11 cellular contexts compared by ENCODE assay signal in the genomic region with DNA sequence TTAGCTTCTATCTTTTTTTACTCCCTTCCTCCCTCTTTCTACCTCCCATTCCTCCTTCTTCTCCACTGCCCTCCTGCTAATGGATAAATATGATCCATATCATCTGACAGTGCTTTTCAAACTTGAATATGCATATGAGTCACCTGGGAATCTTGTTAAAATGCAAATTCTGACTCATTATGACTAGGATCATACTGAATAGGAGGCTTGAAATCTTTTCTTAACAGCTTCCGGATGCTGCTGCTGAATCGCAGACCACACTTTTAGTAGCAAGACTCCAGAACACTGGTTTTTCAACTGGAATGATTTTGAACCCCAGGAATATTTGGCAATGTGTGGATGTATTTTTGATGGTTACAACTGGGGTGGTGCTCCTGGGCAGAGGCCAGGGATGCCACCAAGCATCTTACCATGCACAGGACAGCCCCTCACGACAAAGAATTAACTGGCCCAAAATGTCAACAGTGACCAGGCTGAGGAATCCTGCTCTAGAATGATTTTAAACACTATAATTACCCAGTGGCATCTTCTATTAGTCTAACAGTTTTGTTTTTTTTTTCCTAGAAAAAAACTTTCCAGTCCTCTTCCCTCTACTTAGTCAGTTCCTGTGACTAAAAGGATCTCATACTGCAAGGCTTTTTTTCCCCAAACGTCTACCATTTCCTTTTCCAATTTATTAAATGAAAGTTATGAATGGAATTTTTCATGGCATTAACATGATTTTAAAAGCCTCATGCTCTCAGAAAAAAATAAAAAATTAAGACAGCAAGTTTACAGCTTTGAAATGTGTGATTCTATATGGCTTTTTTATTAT. TPM values are rescaled to one million over a fixed set of nuclear protein-coding genes. Genes with fewer than 3 reads are reported as not detected.
A peak's percentile ranks its signal among the peaks of the same experiment; 100 is the strongest.
DNase-seq lines count a peak whose midpoint lies in the region; ATAC-seq, FAIRE-seq and TF ChIP-seq lines count a peak whose summit lies in the region.
"Had no signal": no experiment of that assay in that cellular context is flagged by ENCODE, and none has a peak within 500 bp of the region (broad histone marks: within the 10 kb centered on the region; RNA-seq: fewer than 3 reads in every experiment).

No MANE protein-coding gene starts in this region.

- no peak overlapping the region for H3K4me2 ChIP-seq in PC-9

- peaks cover 3% of the 10 kb centered on the region; the same call in 1 of the 2 replicates for H3K4me1 ChIP-seq in PC-9 (replicated peaks; ENCODE audit: insufficient read depth)

- BruUV-seq in PC-9 (replicated peaks; lab: Mats Ljungman, UMichigan), result no TSS peak

- no peaks in the 10 kb centered on the region for H3K27me3 ChIP-seq in PC-9 (ENCODE audit: insufficient read depth, low read depth)

- POLR2A ChIA-PET in PC-9 (lab: Charles Lee; ENCODE audit: unreplicated experiment), result no interaction called here

- ATAC-seq in HG02852 (IDR thresholded peaks at IDR 0.05; ENCODE audit: unreplicated experiment), result no peak

- peak; percentile 90 for DNase-seq in EL
- DNase-seq in PC-9, result peak in 1 of 2 experiments; percentile 55
- peak; percentile 79 for DNase-seq in dermis blood vessel endothelial cell
- peak; percentile 18 for DNase-seq in myocyte (ENCODE audit: low read depth)
- no peak for DNase-seq in NCI-H187 (lab: John Stamatoyannopoulos, UW)
- no peak for DNase-seq in GM12891 (ENCODE audit: insufficient read length, low spot score)
- no peak for DNase-seq in NCI-H345 treated with DMSO at 0.1 percent for 48 hours (lab: John Stamatoyannopoulos, UW; ENCODE audit: unreplicated experiment)
- DNase-seq: activated CD8-positive, alpha-beta memory T cell treated with anti-CD3 and anti-CD28 coated beads, Interleukin-2, amount 50 U/mL, for 48 hours; NCI-H82 had no signal

- H3K79me2 ChIP-seq in PC-9 (ENCODE audit: low read depth), result no peaks in the 10 kb centered on the region

- H2AFZ ChIP-seq in PC-9, result no peak overlapping the region

- no peaks in the 10 kb centered on the region for H3K9me2 ChIP-seq in PC-9 (ENCODE audit: insufficient read depth)

- H4K20me1 ChIP-seq in PC-9 (ENCODE audit: insufficient read depth), result no peaks in the 10 kb centered on the region

- no peak for FAIRE-seq in GM12891 (lab: Jason Lieb, UNC)
- FAIRE-seq: GM18507 had no signal

- no peaks in the 10 kb centered on the region for H3F3A ChIP-seq in PC-9 (ENCODE audit: insufficient read depth, low read depth)

- H3K36me3 ChIP-seq in PC-9 (ENCODE audit: low read depth), result no peaks in the 10 kb centered on the region

- no peak for TF ChIP-seq CTCF in PC-9 (conservative IDR thresholded peaks at IDR 0.05)

- H3K4me3 ChIP-seq in PC-9, result no peak overlapping the region

- H3K27ac ChIP-seq in PC-9, result 0 out of 2 replicates have a peak overlapping the region, but pooled peaks have one; percentile 30

- intact Hi-C loops in PC-9 (cut with micrococcal nuclease; ENCODE audit: unreplicated experiment), result no loop called here

- CTCF ChIA-PET in PC-9 (lab: Charles Lee), result interaction anchor here (1.1 kb wide), 1 partner anchor 139 kb away, joined by 4 read pairs; no protein-coding TSS in a partner anchor

- no peaks in the 10 kb centered on the region for H3K9me3 ChIP-seq in PC-9 (ENCODE audit: insufficient read depth, low read depth)

- no peak for TF ChIP-seq POLR2A in GM12891 (IDR thresholded peaks at IDR 0.05; ENCODE audit: low read depth, low read length)

TF ChIP-seq in GM12891, 5 proteins besides CTCF, POLR2A, EP300 and RAD21:
- no peak for TF ChIP-seq TAF1 (IDR thresholded peaks at IDR 0.05; ENCODE audit: low read depth, low read length)
- no peak for TF ChIP-seq POLR2AphosphoS5 (IDR thresholded peaks at IDR 0.05; ENCODE audit: low read depth, low read length)
- TF ChIP-seq PAX5 (IDR thresholded peaks at IDR 0.05; ENCODE audit: insufficient read depth, low read length, severe bottlenecking), result no peak
- TF ChIP-seq SPI1 (IDR thresholded peaks at IDR 0.05; ENCODE audit: low read depth, low read length), result no peak
- TF ChIP-seq POU2F2 (IDR thresholded peaks at IDR 0.05; ENCODE audit: low read depth, low read length), result no peak
TF ChIP-seq in GM12891: peak in this region for 0.

RNA-seq across cellular contexts. Expression of a gene that starts 10.6 kb away (rescaled TPM):
- 53.3 and 55.0 TPM in 2 replicates for total RNA-seq in PC-9 (2021)
- total RNA-seq in dermis blood vessel endothelial cell, result 64.4 and 78.1 TPM in 2 replicates
- total RNA-seq in myocyte, result 76.2 and 84.7 TPM in 2 replicates
- polyA plus RNA-seq in myocyte (2012), result 79.9 TPM
- polyA plus RNA-seq in GM12891 (2012; ENCODE audit: low read depth, missing spikeins), result 56.1 TPM

RNA-seq across cellular contexts. Expression of a gene that starts 58.1 kb away (rescaled TPM):
- 14.7 and 16.9 TPM in 2 replicates for total RNA-seq in PC-9 (2021)
- 11.4 and 13.1 TPM in 2 replicates for total RNA-seq in dermis blood vessel endothelial cell
- total RNA-seq in myocyte, result 11.1 and 12.5 TPM in 2 replicates
- polyA plus RNA-seq in myocyte (2012), result 7.1 TPM
- polyA plus RNA-seq in GM12891 (2012; ENCODE audit: low read depth, missing spikeins), result 2.1 TPM

Comparison
In these comparisons a context has a peak if more than half of its experiments do, and no peak if none do; other contexts are left out.
1. DNase-seq: peak in EL (single experiment), dermis blood vessel endothelial cell (single experiment) and myocyte (single experiment); none in NCI-H187 (0 of 2), GM12891 (single experiment) and NCI-H345 treated with DMSO at 0.1 percent for 48 hours (single experiment).